ENCODE assay signal across 10 cellular contexts in genomic region chr10:7045891-7046599, GRCh38.
DNase-seq lines count a peak whose midpoint lies in the region; ATAC-seq and TF ChIP-seq lines count a peak whose summit lies in the region.
"Had no signal": no experiment of that assay in that cellular context is flagged by ENCODE, and none has a peak within 500 bp of the region (broad histone marks: within the 10 kb centered on the region; RNA-seq: fewer than 3 reads in every experiment).

No MANE protein-coding gene starts in this region.

- peak; percentile 61 for ATAC-seq in activated naive CD8-positive, alpha-beta T cell treated with anti-CD3 and anti-CD28 coated beads, Interleukin-2, amount 10 ng/mL, durations not matched to agents 7 days and 5 days (ENCODE audit: low read depth)
- ATAC-seq in HG03064 (IDR thresholded peaks at IDR 0.05; ENCODE audit: low read depth, unreplicated experiment): peak; percentile 83
- ATAC-seq in upper lobe of left lung (ENCODE audit: low FRiP score in 2 of 2): peak; percentile 75 to 84
- no peak for ATAC-seq in WTC11
- no peak for ATAC-seq in HG03354 (IDR thresholded peaks at IDR 0.05; ENCODE audit: poor library complexity, severe bottlenecking, unreplicated experiment)

- POLR2A ChIA-PET in activated naive CD8-positive, alpha-beta T cell treated with anti-CD3 and anti-CD28 coated beads, Interleukin-2, amount 10 ng/mL, durations not matched to agents 7 days and 5 days (lab: Charles Lee): interaction anchor here (1.1 to 1.6 kb wide), 2 partner anchors 118 to 119 kb away, joined by 6 to 7 read pairs; no protein-coding TSS in a partner anchor
- POLR2A ChIA-PET in WTC11 (lab: Charles Lee): no interaction called here

- no peaks in the 10 kb centered on the region for H3K27me3 ChIP-seq in upper lobe of left lung
- H3K27me3 ChIP-seq: ascending aorta had no signal

- WGBS in upper lobe of left lung, 2 donors: 53% methylated on average over 4 of the region's 4 CpGs

- DNase-seq in activated naive CD8-positive, alpha-beta T cell treated with anti-CD3 and anti-CD28 coated beads, Interleukin-2, amount 10 ng/mL, durations not matched to agents 7 days and 5 days: no peak
- DNase-seq in activated naive CD8-positive, alpha-beta T cell treated with anti-CD3 and anti-CD28 coated beads for 36 hours: no peak
- peak; percentile 76 for DNase-seq in SKM-1 (lab: John Stamatoyannopoulos, UW; ENCODE audit: unreplicated experiment)
- DNase-seq in upper lobe of left lung: peak in 1 of 2 donors; percentile 75
- DNase-seq in WTC11 (ENCODE audit: low spot score): no peak
- DNase-seq in ACHN: no peak
- DNase-seq: hypothalamus had no signal

- peaks cover 21% of the 10 kb centered on the region for H3K36me3 Mint-ChIP-seq in activated naive CD8-positive, alpha-beta T cell treated with anti-CD3 and anti-CD28 coated beads, Interleukin-2, amount 10 ng/mL, durations not matched to agents 7 days and 5 days
- H3K36me3 Mint-ChIP-seq in activated naive CD8-positive, alpha-beta T cell treated with anti-CD3 and anti-CD28 coated beads for 36 hours: peaks cover 2% of the 10 kb centered on the region
- H3K36me3 Mint-ChIP-seq in WTC11: 0 out of 2 replicates have a peak, but pooled peaks cover 5% of the 10 kb centered on the region

- H3K9me3 Mint-ChIP-seq in activated naive CD8-positive, alpha-beta T cell treated with anti-CD3 and anti-CD28 coated beads, Interleukin-2, amount 10 ng/mL, durations not matched to agents 7 days and 5 days: peaks cover 7% of the 10 kb centered on the region
- peaks cover 5% of the 10 kb centered on the region for H3K9me3 Mint-ChIP-seq in activated naive CD8-positive, alpha-beta T cell treated with anti-CD3 and anti-CD28 coated beads for 36 hours
- H3K9me3 Mint-ChIP-seq in WTC11: peaks cover 31% of the 10 kb centered on the region

- H3K4me1 Mint-ChIP-seq in activated naive CD8-positive, alpha-beta T cell treated with anti-CD3 and anti-CD28 coated beads, Interleukin-2, amount 10 ng/mL, durations not matched to agents 7 days and 5 days: peaks cover 32% of the 10 kb centered on the region
- H3K4me1 Mint-ChIP-seq in activated naive CD8-positive, alpha-beta T cell treated with anti-CD3 and anti-CD28 coated beads for 36 hours: peaks cover 5% of the 10 kb centered on the region
- no peaks in the 10 kb centered on the region for H3K4me1 Mint-ChIP-seq in WTC11

- H3K4me3 Mint-ChIP-seq in activated naive CD8-positive, alpha-beta T cell treated with anti-CD3 and anti-CD28 coated beads, Interleukin-2, amount 10 ng/mL, durations not matched to agents 7 days and 5 days: peak overlapping the region; percentile 45
- no peak overlapping the region for H3K4me3 Mint-ChIP-seq in activated naive CD8-positive, alpha-beta T cell treated with anti-CD3 and anti-CD28 coated beads for 36 hours
- no peak overlapping the region for H3K4me3 Mint-ChIP-seq in WTC11

- peak overlapping the region in 2 of 4 donors; percentile 18 for H3K27ac ChIP-seq in upper lobe of left lung
- H3K27ac ChIP-seq: ascending aorta had no signal

- TF ChIP-seq CTCF in upper lobe of left lung (IDR thresholded peaks at IDR 0.05) (no peak), WTC11 (IDR thresholded peaks at IDR 0.05) (no peak)

- in situ Hi-C loops in ACHN (cut with HindIII; ENCODE audit: low pct_ligation_motif_present, low pct_unique_long_range_greater_than_20kb, low sequenced_read_pairs): no loop called here

- TF ChIP-seq EP300 in upper lobe of left lung (IDR thresholded peaks at IDR 0.05): peak in 1 of 4 donors; percentile 58

- peaks cover 8% of the 10 kb centered on the region for H3K27me3 Mint-ChIP-seq in activated naive CD8-positive, alpha-beta T cell treated with anti-CD3 and anti-CD28 coated beads, Interleukin-2, amount 10 ng/mL, durations not matched to agents 7 days and 5 days
- no peaks in the 10 kb centered on the region for H3K27me3 Mint-ChIP-seq in activated naive CD8-positive, alpha-beta T cell treated with anti-CD3 and anti-CD28 coated beads for 36 hours
- peaks cover 4% of the 10 kb centered on the region; the same call in 1 of the 2 replicates for H3K27me3 Mint-ChIP-seq in WTC11 (ENCODE audit: low read depth)

- peaks cover 0 to 27% (median 14%) of the 10 kb centered on the region in 4 donors for H3K4me1 ChIP-seq in upper lobe of left lung
- H3K4me1 ChIP-seq: ascending aorta had no signal

- no peak overlapping the region for H3K4me3 ChIP-seq in upper lobe of left lung
- H3K4me3 ChIP-seq: ascending aorta had no signal

- H3K27ac Mint-ChIP-seq in activated naive CD8-positive, alpha-beta T cell treated with anti-CD3 and anti-CD28 coated beads, Interleukin-2, amount 10 ng/mL, durations not matched to agents 7 days and 5 days: peak overlapping the region; percentile 85
- H3K27ac Mint-ChIP-seq in activated naive CD8-positive, alpha-beta T cell treated with anti-CD3 and anti-CD28 coated beads for 36 hours: no peak overlapping the region
- H3K27ac Mint-ChIP-seq in WTC11: no peak overlapping the region

- no peaks in the 10 kb centered on the region for H3K36me3 ChIP-seq in upper lobe of left lung
- H3K36me3 ChIP-seq: ascending aorta had no signal

- CTCF ChIA-PET in WTC11 (lab: Charles Lee): interaction anchor here (0.6 kb wide), 1 partner anchor 20 kb away, joined by 3 read pairs; no protein-coding TSS in a partner anchor

- no peak for TF ChIP-seq POLR2A in upper lobe of left lung (IDR thresholded peaks at IDR 0.05)

- no peaks in the 10 kb centered on the region for H3K9me3 ChIP-seq in upper lobe of left lung
- H3K9me3 ChIP-seq: ascending aorta had no signal

TF ChIP-seq in WTC11, 78 proteins besides CTCF, POLR2A, EP300 and RAD21 (continues in another document):
- no peak for TF ChIP-seq PRRX2 (CRISPR knock-in tag; IDR thresholded peaks at IDR 0.05)
- no peak for TF ChIP-seq ZNF138 (CRISPR knock-in tag; conservative IDR thresholded peaks at IDR 0.05)
- TF ChIP-seq CREB1 (CRISPR knock-in tag; IDR thresholded peaks at IDR 0.05): no peak
- no peak for TF ChIP-seq ZBTB21 (CRISPR knock-in tag; IDR thresholded peaks at IDR 0.05; ENCODE audit: borderline replicate concordance)
- TF ChIP-seq ZNF512 (CRISPR knock-in tag; IDR thresholded peaks at IDR 0.05; ENCODE audit: borderline replicate concordance): no peak
- no peak for TF ChIP-seq ZNF219 (CRISPR knock-in tag; IDR thresholded peaks at IDR 0.05; ENCODE audit: borderline replicate concordance)
- no peak for TF ChIP-seq NFYB (CRISPR knock-in tag; conservative IDR thresholded peaks at IDR 0.05; ENCODE audit: low read depth)
- TF ChIP-seq KAT7 (CRISPR knock-in tag; IDR thresholded peaks at IDR 0.05; ENCODE audit: borderline replicate concordance): no peak
- no peak for TF ChIP-seq AFF4 (CRISPR knock-in tag; IDR thresholded peaks at IDR 0.05; ENCODE audit: borderline replicate concordance)

Comparison
In these comparisons a context has a peak if more than half of its experiments do, and no peak if none do; other contexts are left out.
1. ATAC-seq: peak in activated naive CD8-positive, alpha-beta T cell treated with anti-CD3 and anti-CD28 coated beads, Interleukin-2, amount 10 ng/mL, durations not matched to agents 7 days and 5 days (single experiment), HG03064 (single experiment) and upper lobe of left lung (2 of 2); none in WTC11 (single experiment) and HG03354 (single experiment).